In genomic region chrX:43663173-43663572, GRCh38 we compare ENCODE assay signal across 28 cellular contexts. TPM values are rescaled to one million over a fixed set of nuclear protein-coding genes. Genes with fewer than 3 reads are reported as not detected.
"Had no signal": no experiment of that assay in that cellular context is flagged by ENCODE, and none has a peak within 500 bp of the region (broad histone marks: within the 10 kb centered on the region; RNA-seq: fewer than 3 reads in every experiment).

No MANE protein-coding gene starts in this region.

- H3K36me3 Mint-ChIP-seq: activated naive CD4-positive, alpha-beta T cell treated with anti-CD3 and anti-CD28 coated beads, Interleukin-2, amount 50 U/mL, for 24 hours; WTC11 had no signal

- FAIRE-seq: RCC 7860 had no signal

- H3K27me3 ChIP-seq: MG63, SJSA1 had no signal

- H3K4me3 Mint-ChIP-seq: activated CD8-positive, alpha-beta T cell treated with anti-CD3 and anti-CD28 coated beads, Interleukin-2, amount 10 ng/mL, durations not matched to agents 7 days and 5 days; activated naive CD4-positive, alpha-beta T cell treated with anti-CD3 and anti-CD28 coated beads, Interleukin-2, amount 50 U/mL, for 24 hours; T-helper 1 cell treated with Interleukin-12 subunit alpha and Interleukin-12 subunit beta and Interleukin-4 antibody, amounts not matched to agents 30 μg/mL and 1 μg/mL, for 36 hours; WTC11 had no signal

- H3K4me3 ChIP-seq: breast epithelium, MG63, SJSA1 had no signal

- H3K27ac ChIP-seq: breast epithelium, SJSA1 had no signal

- H3K9me3 Mint-ChIP-seq: activated naive CD4-positive, alpha-beta T cell treated with anti-CD3 and anti-CD28 coated beads, Interleukin-2, amount 50 U/mL, for 24 hours; T-helper 1 cell treated with Interleukin-12 subunit alpha and Interleukin-12 subunit beta and Interleukin-4 antibody, amounts not matched to agents 30 μg/mL and 1 μg/mL, for 36 hours; WTC11 had no signal

- H3K4me1 ChIP-seq: breast epithelium, SJSA1 had no signal

- H3K27ac Mint-ChIP-seq: activated CD8-positive, alpha-beta T cell treated with anti-CD3 and anti-CD28 coated beads, Interleukin-2, amount 10 ng/mL, durations not matched to agents 7 days and 5 days; activated naive CD4-positive, alpha-beta T cell treated with anti-CD3 and anti-CD28 coated beads, Interleukin-2, amount 50 U/mL, for 24 hours; T-helper 1 cell treated with Interleukin-12 subunit alpha and Interleukin-12 subunit beta and Interleukin-4 antibody, amounts not matched to agents 30 μg/mL and 1 μg/mL, for 36 hours; WTC11 had no signal

- H3K4me1 Mint-ChIP-seq: activated naive CD4-positive, alpha-beta T cell treated with anti-CD3 and anti-CD28 coated beads, Interleukin-2, amount 50 U/mL, for 24 hours; WTC11 had no signal

- DNase-seq: activated CD4-positive, alpha-beta T cell treated with anti-CD3 and anti-CD28 coated beads for 48 hours; activated CD4-positive, alpha-beta T cell treated with anti-CD3 and anti-CD28 coated beads, Interleukin-2, amount 50 U/mL, for 4 hours; activated CD4-positive, CD25-positive, alpha-beta regulatory T cell treated with anti-CD3 and anti-CD28 coated beads, Interleukin-2, amount 50 U/mL, for 72 hours; activated CD8-positive, alpha-beta memory T cell treated with anti-CD3 and anti-CD28 coated beads, Interleukin-2, amount 50 U/mL, for 48 hours; activated CD8-positive, alpha-beta T cell treated with anti-CD3 and anti-CD28 coated beads, Interleukin-2, amount 10 ng/mL, durations not matched to agents 7 days and 5 days; activated T-cell treated with anti-CD3 and anti-CD28 coated beads, Interleukin-2, amount 50 U/mL, for 1 hour; amygdala; central memory CD4-positive, alpha-beta T cell; KG1; MG63; MV-4-11; NCI-H1092 treated with DMSO at 0.1 percent for 48 hours; NCI-H1417 treated with DMSO at 0.1 percent for 48 hours; NCI-H1694; NCI-H2029; NCI-H2107; NCI-H2171 treated with DMSO at 0.1 percent for 48 hours; NCI-H226; NCI-H510A; NCI-H526 treated with DMSO at 0.1 percent for 48 hours; NK-92 treated with Interleukin-12 subunit alpha and Interleukin-12 subunit beta, amount 100 ng/mL, for 24 hours; SHP77 had no signal

- H3K36me3 ChIP-seq: breast epithelium, MG63, SJSA1 had no signal

- ATAC-seq: activated CD8-positive, alpha-beta T cell treated with anti-CD3 and anti-CD28 coated beads, Interleukin-2, amount 10 ng/mL, durations not matched to agents 7 days and 5 days; WTC11 had no signal

- H3K9me3 ChIP-seq: breast epithelium, MG63, SJSA1 had no signal

RNA-seq across cellular contexts. Expression of gene MAOA, which starts 7.1 kb away (rescaled TPM):
- total RNA-seq: activated CD8-positive, alpha-beta T cell treated with anti-CD3 and anti-CD28 coated beads, Interleukin-2, amount 10 ng/mL, durations not matched to agents 7 days and 5 days had no signal
